ENCODE assay signal across 6 cellular contexts in genomic region chr1:6198646-6199297, GRCh38. TPM values are rescaled to one million over a fixed set of nuclear protein-coding genes. Genes with fewer than 3 reads are reported as not detected.
A peak's percentile ranks its signal among the peaks of the same experiment; 100 is the strongest.
DNase-seq lines count a peak whose midpoint lies in the region; ATAC-seq and TF ChIP-seq lines count a peak whose summit lies in the region.

No MANE protein-coding gene starts in this region.

- no peak for TF ChIP-seq CTCF in epithelial cell of proximal tubule (conservative IDR thresholded peaks at IDR 0.05; ENCODE audit: low read depth, low read length)
- no peak for TF ChIP-seq CTCF in smooth muscle cell (IDR thresholded peaks at IDR 0.05; ENCODE audit: borderline replicate concordance, insufficient read depth, poor library complexity, severe bottlenecking)
- no peak for TF ChIP-seq CTCF in GM10266 (IDR thresholded peaks at IDR 0.05; ENCODE audit: control insufficient read depth, insufficient read depth, low read depth, missing control alignments)

- H3K4me3 ChIP-seq in epithelial cell of proximal tubule (ENCODE audit: low read depth, low read length) = peak overlapping the region; percentile 78
- H3K4me3 ChIP-seq in smooth muscle cell = peak overlapping the region; percentile 73

- no peaks in the 10 kb centered on the region for H3K27me3 ChIP-seq in smooth muscle cell (ENCODE audit: low read depth)

- H3F3A ChIP-seq in smooth muscle cell (ENCODE audit: low read depth) = no peaks in the 10 kb centered on the region

- peak overlapping the region; percentile 89 for H3K9ac ChIP-seq in smooth muscle cell (ENCODE audit: low read depth)

- H3K27ac ChIP-seq in KOPT-K1 (ENCODE audit: low read depth, low read length, poor library complexity, severe bottlenecking) (peak overlapping the region; percentile 93), smooth muscle cell (ENCODE audit: low read depth) (peak overlapping the region; percentile 63)

- 1% methylated on average over 31 of the region's 31 CpGs for WGBS in smooth muscle cell (ENCODE audit: low lambda C conversion rate)

- H3K9me3 ChIP-seq in KOPT-K1 (ENCODE audit: insufficient read depth, low read length, poor library complexity, severe bottlenecking) (no peaks in the 10 kb centered on the region), smooth muscle cell (replicated peaks; ENCODE audit: low read depth) (no peaks in the 10 kb centered on the region)

- DNase-seq in epithelial cell of proximal tubule (ENCODE audit: low read depth) (no peak), smooth muscle cell (lab: John Stamatoyannopoulos, UW; ENCODE audit: unreplicated experiment) (no peak), GM10266 (ENCODE audit: extremely low spot score) (no peak)
- no peak for DNase-seq in NK-92 treated with Interleukin-12 subunit alpha and Interleukin-12 subunit beta, amount 100 ng/mL, for 24 hours (lab: John Stamatoyannopoulos, UW)

- peaks cover 19% of the 10 kb centered on the region for H3K4me1 ChIP-seq in smooth muscle cell (ENCODE audit: low read depth)

- H3K79me2 ChIP-seq in smooth muscle cell (ENCODE audit: low read depth) = peaks cover 54% of the 10 kb centered on the region

- ATAC-seq in GM21423 (IDR thresholded peaks at IDR 0.05; ENCODE audit: unreplicated experiment) = peak; percentile 19

- H2AFZ ChIP-seq in smooth muscle cell (ENCODE audit: low read depth) = peak overlapping the region; percentile 62

- H3K4me2 ChIP-seq in smooth muscle cell = peak overlapping the region; percentile 95

- H3K36me3 ChIP-seq in KOPT-K1 (ENCODE audit: insufficient read depth, low read length) (peaks cover 42% of the 10 kb centered on the region), smooth muscle cell (ENCODE audit: low read depth) (peaks cover 5% of the 10 kb centered on the region)

- H4K20me1 ChIP-seq in smooth muscle cell (ENCODE audit: low read depth) = peaks cover 51% of the 10 kb centered on the region

RNA-seq across cellular contexts. Expression of gene RPL22, which starts 0.6 kb away (rescaled TPM):
- total RNA-seq in epithelial cell of proximal tubule (202 and 341 TPM in 2 replicates), smooth muscle cell (108 and 126 TPM in 2 replicates)
- 108 and 117 TPM in 2 replicates for polyA plus RNA-seq in smooth muscle cell

RNA-seq across cellular contexts. Expression of gene RNF207, which starts 7.1 kb away (rescaled TPM):
- total RNA-seq in epithelial cell of proximal tubule = 16.9 and 32.1 TPM in 2 replicates
- 1.8 and 4.8 TPM in 2 replicates for total RNA-seq in smooth muscle cell
- polyA plus RNA-seq in smooth muscle cell = 2.0 and 4.0 TPM in 2 replicates

RNA-seq across cellular contexts. Expression of gene CHD5, which starts 18.7 kb away (rescaled TPM):
- total RNA-seq in epithelial cell of proximal tubule (under 0.01 TPM in 1 of 2 replicates, not detected in the other), smooth muscle cell (0.40 TPM in 2 replicates)
- polyA plus RNA-seq in smooth muscle cell = not detected in 2 replicates

RNA-seq across cellular contexts. Expression of gene ICMT, which starts 37.0 kb away (rescaled TPM):
- total RNA-seq in epithelial cell of proximal tubule = 75.0 and 119 TPM in 2 replicates
- 55.1 and 66.8 TPM in 2 replicates for total RNA-seq in smooth muscle cell
- polyA plus RNA-seq in smooth muscle cell = 34.7 and 36.6 TPM in 2 replicates

RNA-seq across cellular contexts. Expression of gene HES3, which starts 45.2 kb away (rescaled TPM):
- total RNA-seq in epithelial cell of proximal tubule = not detected in 2 replicates
- total RNA-seq in smooth muscle cell = not detected in 2 replicates
- not detected in 2 replicates for polyA plus RNA-seq in smooth muscle cell
